23 cellular contexts compared by ENCODE assay signal in the genomic region with DNA sequence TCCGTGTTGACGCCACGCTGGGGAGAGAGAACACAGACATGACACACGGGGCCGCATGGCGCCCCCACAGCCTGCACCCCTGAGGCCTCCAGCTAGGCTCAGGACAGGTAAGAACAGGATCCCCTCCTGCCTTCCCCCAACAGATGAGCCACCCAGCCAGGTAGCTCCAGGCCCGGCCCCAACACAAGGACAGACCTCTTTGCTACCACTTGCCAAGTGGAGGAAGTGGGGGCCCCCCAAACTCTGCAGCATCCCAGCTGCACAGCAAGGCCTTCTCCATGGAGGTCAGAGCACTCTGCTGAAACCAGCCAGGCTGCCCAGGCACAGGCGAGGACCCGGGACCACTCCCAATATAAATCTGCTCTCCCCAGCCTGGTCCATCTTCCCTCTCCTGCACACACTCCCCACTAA.
"Had no signal": no experiment of that assay in that cellular context is flagged by ENCODE, and none has a peak within 500 bp of the region (broad histone marks: within the 10 kb centered on the region; RNA-seq: fewer than 3 reads in every experiment).

No MANE protein-coding gene starts in this region.

- FAIRE-seq: colon had no signal

- H3K27ac ChIP-seq: ascending aorta, brain microvascular endothelial cell, foreskin keratinocyte, left ventricle myocardium inferior, neutrophil, ovary, tibial nerve, uterus, VCaP had no signal

- H3K27me3 ChIP-seq: ascending aorta, brain microvascular endothelial cell, foreskin keratinocyte, neutrophil, ovary, tibial nerve, uterus had no signal

- H3K9me3 ChIP-seq: ascending aorta, left ventricle myocardium inferior, neutrophil, ovary, tibial nerve, uterus had no signal

- H3K4me3 ChIP-seq: ascending aorta, left ventricle myocardium inferior, ovary, tibial nerve, uterus had no signal

- ATAC-seq: activated CD4-positive, CD25-positive, alpha-beta regulatory T cell treated with anti-CD3 and anti-CD28 coated beads, Interleukin-2, amount 50 U/mL, for 24 hours; activated CD8-positive, alpha-beta memory T cell treated with anti-CD3 and anti-CD28 coated beads, Interleukin-2, amount 10 ng/mL, durations not matched to agents 7 days and 5 days; activated CD8-positive, alpha-beta T cell treated with anti-CD3 and anti-CD28 coated beads for 36 hours; foreskin keratinocyte; natural killer cell treated with Interleukin-12 subunit alpha and Interleukin-12 subunit beta and Interleukin-15 and Interleukin-18, amount 100 ng/mL, for 72 hours had no signal

- DNase-seq: activated CD4-positive, alpha-beta T cell treated with anti-CD3 and anti-CD28 coated beads, Interleukin-2, amount 10 ng/mL, durations not matched to agents 24 days and 14 days; activated CD8-positive, alpha-beta memory T cell treated with anti-CD3 and anti-CD28 coated beads, Interleukin-2, amount 10 ng/mL, durations not matched to agents 7 days and 5 days; activated CD8-positive, alpha-beta T cell treated with anti-CD3 and anti-CD28 coated beads for 36 hours; activated gamma-delta T cell treated with Interleukin-2 at 50 U/mL for 16 hours; activated T-cell treated with anti-CD3 and anti-CD28 coated beads for 4 hours; brain microvascular endothelial cell; central memory CD4-positive, alpha-beta T cell; effector memory CD4-positive, alpha-beta T cell; foreskin keratinocyte; immature natural killer cell; kidney glomerular epithelial cell; left ventricle myocardium inferior; ovary; stimulated activated CD4-positive, alpha-beta T cell treated with anti-CD3 and anti-CD28 coated beads, Interleukin-4, amount 100 ng/mL, for 24 hours; T-helper 2 cell; uterus had no signal

- H3K4me1 ChIP-seq: ascending aorta, foreskin keratinocyte, tibial nerve, uterus had no signal

- H3K36me3 ChIP-seq: brain microvascular endothelial cell, neutrophil, ovary, uterus had no signal
